In the genomic region with DNA sequence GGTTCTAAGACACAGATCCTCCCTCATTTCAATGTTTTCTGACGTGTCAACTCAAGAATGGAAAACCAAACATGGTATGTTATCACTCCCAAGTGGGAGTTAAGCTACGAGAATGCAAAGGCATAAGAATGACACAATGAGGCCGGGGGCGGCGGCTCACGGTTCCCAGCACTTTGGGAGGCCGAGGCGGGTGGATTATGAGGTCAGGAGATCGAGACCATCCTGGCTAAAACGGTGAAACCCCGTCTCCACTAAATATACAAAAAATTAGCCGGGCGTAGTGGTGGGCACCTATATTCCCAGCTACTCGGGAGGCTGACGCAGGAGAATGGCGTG, we compare ENCODE assay signal across 1 cellular context. TPM values are rescaled to one million over a fixed set of nuclear protein-coding genes. Genes with fewer than 3 reads are reported as not detected.
"Had no signal": no experiment of that assay in that cellular context is flagged by ENCODE, and none has a peak within 500 bp of the region (broad histone marks: within the 10 kb centered on the region; RNA-seq: fewer than 3 reads in every experiment).

No MANE protein-coding gene starts in this region.

RNA-seq across cellular contexts. Expression of a gene that starts 40.6 kb away (rescaled TPM):
- total RNA-seq: activated B cell treated with CpG ODN at 0.5 μM for 24 hours had no signal
